2 cellular contexts compared by ENCODE assay signal in the genomic region with DNA sequence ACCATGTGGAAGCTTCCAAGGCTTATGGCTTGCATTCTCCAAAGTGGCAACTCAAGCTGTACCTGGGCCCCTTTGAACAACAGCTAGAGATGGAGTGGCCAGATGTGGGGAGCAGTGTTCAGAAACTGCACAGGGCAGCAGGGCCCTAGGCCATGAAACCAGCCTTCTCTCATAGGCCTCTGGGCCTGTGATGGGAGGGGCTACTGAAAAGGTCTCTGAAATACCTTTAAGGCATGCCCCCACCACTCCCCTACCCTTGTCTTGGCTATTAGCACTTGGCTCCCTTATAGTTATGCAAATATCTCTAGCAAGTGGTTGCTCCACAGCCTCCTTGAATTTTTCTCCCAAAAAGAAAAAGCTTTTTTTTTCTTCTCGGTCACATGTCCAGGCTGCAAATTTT.
TF ChIP-seq lines count a peak whose summit lies in the region.

No MANE protein-coding gene starts in this region.

TF ChIP-seq in GM23338, 12 proteins besides CTCF, POLR2A, EP300 and RAD21 (continues in another document):
- TF ChIP-seq, protein P1, sequence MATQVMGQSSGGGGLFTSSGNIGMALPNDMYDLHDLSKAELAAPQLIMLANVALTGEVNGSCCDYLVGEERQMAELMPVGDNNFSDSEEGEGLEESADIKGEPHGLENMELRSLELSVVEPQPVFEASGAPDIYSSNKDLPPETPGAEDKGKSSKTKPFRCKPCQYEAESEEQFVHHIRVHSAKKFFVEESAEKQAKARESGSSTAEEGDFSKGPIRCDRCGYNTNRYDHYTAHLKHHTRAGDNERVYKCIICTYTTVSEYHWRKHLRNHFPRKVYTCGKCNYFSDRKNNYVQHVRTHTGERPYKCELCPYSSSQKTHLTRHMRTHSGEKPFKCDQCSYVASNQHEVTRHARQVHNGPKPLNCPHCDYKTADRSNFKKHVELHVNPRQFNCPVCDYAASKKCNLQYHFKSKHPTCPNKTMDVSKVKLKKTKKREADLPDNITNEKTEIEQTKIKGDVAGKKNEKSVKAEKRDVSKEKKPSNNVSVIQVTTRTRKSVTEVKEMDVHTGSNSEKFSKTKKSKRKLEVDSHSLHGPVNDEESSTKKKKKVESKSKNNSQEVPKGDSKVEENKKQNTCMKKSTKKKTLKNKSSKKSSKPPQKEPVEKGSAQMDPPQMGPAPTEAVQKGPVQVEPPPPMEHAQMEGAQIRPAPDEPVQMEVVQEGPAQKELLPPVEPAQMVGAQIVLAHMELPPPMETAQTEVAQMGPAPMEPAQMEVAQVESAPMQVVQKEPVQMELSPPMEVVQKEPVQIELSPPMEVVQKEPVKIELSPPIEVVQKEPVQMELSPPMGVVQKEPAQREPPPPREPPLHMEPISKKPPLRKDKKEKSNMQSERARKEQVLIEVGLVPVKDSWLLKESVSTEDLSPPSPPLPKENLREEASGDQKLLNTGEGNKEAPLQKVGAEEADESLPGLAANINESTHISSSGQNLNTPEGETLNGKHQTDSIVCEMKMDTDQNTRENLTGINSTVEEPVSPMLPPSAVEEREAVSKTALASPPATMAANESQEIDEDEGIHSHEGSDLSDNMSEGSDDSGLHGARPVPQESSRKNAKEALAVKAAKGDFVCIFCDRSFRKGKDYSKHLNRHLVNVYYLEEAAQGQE (IDR thresholded peaks at IDR 0.05; ENCODE audit: unreplicated experiment) = no peak
- TF ChIP-seq ZNF114 (CRISPR knock-in tag; IDR thresholded peaks at IDR 0.05) = no peak
- no peak for TF ChIP-seq JUNB (IDR thresholded peaks at IDR 0.05; ENCODE audit: unreplicated experiment)
- no peak for TF ChIP-seq EZH2 (IDR thresholded peaks at IDR 0.05; ENCODE audit: low read depth, unreplicated experiment)
- TF ChIP-seq, protein P2, sequence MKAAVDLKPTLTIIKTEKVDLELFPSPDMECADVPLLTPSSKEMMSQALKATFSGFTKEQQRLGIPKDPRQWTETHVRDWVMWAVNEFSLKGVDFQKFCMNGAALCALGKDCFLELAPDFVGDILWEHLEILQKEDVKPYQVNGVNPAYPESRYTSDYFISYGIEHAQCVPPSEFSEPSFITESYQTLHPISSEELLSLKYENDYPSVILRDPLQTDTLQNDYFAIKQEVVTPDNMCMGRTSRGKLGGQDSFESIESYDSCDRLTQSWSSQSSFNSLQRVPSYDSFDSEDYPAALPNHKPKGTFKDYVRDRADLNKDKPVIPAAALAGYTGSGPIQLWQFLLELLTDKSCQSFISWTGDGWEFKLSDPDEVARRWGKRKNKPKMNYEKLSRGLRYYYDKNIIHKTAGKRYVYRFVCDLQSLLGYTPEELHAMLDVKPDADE (IDR thresholded peaks at IDR 0.05) = no peak
- TF ChIP-seq, protein P3, sequence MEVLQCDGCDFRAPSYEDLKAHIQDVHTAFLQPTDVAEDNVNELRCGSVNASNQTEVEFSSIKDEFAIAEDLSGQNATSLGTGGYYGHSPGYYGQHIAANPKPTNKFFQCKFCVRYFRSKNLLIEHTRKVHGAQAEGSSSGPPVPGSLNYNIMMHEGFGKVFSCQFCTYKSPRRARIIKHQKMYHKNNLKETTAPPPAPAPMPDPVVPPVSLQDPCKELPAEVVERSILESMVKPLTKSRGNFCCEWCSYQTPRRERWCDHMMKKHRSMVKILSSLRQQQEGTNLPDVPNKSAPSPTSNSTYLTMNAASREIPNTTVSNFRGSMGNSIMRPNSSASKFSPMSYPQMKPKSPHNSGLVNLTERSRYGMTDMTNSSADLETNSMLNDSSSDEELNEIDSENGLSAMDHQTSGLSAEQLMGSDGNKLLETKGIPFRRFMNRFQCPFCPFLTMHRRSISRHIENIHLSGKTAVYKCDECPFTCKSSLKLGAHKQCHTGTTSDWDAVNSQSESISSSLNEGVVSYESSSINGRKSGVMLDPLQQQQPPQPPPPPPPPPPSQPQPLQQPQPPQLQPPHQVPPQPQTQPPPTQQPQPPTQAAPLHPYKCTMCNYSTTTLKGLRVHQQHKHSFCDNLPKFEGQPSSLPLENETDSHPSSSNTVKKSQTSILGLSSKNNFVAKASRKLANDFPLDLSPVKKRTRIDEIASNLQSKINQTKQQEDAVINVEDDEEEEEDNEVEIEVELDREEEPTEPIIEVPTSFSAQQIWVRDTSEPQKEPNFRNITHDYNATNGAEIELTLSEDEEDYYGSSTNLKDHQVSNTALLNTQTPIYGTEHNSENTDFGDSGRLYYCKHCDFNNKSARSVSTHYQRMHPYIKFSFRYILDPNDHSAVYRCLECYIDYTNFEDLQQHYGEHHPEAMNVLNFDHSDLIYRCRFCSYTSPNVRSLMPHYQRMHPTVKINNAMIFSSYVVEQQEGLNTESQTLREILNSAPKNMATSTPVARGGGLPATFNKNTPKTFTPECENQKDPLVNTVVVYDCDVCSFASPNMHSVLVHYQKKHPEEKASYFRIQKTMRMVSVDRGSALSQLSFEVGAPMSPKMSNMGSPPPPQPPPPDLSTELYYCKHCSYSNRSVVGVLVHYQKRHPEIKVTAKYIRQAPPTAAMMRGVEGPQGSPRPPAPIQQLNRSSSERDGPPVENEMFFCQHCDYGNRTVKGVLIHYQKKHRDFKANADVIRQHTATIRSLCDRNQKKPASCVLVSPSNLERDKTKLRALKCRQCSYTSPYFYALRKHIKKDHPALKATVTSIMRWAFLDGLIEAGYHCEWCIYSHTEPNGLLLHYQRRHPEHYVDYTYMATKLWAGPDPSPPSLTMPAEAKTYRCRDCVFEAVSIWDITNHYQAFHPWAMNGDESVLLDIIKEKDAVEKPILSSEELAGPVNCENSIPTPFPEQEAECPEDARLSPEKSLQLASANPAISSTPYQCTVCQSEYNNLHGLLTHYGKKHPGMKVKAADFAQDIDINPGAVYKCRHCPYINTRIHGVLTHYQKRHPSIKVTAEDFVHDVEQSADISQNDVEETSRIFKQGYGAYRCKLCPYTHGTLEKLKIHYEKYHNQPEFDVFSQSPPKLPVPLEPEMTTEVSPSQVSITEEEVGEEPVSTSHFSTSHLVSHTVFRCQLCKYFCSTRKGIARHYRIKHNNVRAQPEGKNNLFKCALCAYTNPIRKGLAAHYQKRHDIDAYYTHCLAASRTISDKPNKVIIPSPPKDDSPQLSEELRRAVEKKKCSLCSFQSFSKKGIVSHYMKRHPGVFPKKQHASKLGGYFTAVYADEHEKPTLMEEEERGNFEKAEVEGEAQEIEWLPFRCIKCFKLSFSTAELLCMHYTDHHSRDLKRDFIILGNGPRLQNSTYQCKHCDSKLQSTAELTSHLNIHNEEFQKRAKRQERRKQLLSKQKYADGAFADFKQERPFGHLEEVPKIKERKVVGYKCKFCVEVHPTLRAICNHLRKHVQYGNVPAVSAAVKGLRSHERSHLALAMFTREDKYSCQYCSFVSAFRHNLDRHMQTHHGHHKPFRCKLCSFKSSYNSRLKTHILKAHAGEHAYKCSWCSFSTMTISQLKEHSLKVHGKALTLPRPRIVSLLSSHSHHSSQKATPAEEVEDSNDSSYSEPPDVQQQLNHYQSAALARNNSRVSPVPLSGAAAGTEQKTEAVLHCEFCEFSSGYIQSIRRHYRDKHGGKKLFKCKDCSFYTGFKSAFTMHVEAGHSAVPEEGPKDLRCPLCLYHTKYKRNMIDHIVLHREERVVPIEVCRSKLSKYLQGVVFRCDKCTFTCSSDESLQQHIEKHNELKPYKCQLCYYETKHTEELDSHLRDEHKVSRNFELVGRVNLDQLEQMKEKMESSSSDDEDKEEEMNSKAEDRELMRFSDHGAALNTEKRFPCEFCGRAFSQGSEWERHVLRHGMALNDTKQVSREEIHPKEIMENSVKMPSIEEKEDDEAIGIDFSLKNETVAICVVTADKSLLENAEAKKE (CRISPR knock-in tag; IDR thresholded peaks at IDR 0.05) = no peak
- no peak for TF ChIP-seq STAT1 (IDR thresholded peaks at IDR 0.05; ENCODE audit: unreplicated experiment)
- TF ChIP-seq ZNF331 (CRISPR knock-in tag; IDR thresholded peaks at IDR 0.05; ENCODE audit: low read depth) = no peak
- no peak for TF ChIP-seq EZH2phosphoT487 (IDR thresholded peaks at IDR 0.05; ENCODE audit: unreplicated experiment)
- TF ChIP-seq NANOG (IDR thresholded peaks at IDR 0.05; ENCODE audit: borderline replicate concordance) = no peak

TF ChIP-seq in H1, 55 proteins besides CTCF, POLR2A, EP300 and RAD21:
- TF ChIP-seq SP4 (IDR thresholded peaks at IDR 0.05; ENCODE audit: low read length) = no peak
- TF ChIP-seq CREB1 (IDR thresholded peaks at IDR 0.05) = no peak
- TF ChIP-seq SIRT6 (IDR thresholded peaks at IDR 0.05; ENCODE audit: low read length) = no peak
- TF ChIP-seq, protein P4, sequence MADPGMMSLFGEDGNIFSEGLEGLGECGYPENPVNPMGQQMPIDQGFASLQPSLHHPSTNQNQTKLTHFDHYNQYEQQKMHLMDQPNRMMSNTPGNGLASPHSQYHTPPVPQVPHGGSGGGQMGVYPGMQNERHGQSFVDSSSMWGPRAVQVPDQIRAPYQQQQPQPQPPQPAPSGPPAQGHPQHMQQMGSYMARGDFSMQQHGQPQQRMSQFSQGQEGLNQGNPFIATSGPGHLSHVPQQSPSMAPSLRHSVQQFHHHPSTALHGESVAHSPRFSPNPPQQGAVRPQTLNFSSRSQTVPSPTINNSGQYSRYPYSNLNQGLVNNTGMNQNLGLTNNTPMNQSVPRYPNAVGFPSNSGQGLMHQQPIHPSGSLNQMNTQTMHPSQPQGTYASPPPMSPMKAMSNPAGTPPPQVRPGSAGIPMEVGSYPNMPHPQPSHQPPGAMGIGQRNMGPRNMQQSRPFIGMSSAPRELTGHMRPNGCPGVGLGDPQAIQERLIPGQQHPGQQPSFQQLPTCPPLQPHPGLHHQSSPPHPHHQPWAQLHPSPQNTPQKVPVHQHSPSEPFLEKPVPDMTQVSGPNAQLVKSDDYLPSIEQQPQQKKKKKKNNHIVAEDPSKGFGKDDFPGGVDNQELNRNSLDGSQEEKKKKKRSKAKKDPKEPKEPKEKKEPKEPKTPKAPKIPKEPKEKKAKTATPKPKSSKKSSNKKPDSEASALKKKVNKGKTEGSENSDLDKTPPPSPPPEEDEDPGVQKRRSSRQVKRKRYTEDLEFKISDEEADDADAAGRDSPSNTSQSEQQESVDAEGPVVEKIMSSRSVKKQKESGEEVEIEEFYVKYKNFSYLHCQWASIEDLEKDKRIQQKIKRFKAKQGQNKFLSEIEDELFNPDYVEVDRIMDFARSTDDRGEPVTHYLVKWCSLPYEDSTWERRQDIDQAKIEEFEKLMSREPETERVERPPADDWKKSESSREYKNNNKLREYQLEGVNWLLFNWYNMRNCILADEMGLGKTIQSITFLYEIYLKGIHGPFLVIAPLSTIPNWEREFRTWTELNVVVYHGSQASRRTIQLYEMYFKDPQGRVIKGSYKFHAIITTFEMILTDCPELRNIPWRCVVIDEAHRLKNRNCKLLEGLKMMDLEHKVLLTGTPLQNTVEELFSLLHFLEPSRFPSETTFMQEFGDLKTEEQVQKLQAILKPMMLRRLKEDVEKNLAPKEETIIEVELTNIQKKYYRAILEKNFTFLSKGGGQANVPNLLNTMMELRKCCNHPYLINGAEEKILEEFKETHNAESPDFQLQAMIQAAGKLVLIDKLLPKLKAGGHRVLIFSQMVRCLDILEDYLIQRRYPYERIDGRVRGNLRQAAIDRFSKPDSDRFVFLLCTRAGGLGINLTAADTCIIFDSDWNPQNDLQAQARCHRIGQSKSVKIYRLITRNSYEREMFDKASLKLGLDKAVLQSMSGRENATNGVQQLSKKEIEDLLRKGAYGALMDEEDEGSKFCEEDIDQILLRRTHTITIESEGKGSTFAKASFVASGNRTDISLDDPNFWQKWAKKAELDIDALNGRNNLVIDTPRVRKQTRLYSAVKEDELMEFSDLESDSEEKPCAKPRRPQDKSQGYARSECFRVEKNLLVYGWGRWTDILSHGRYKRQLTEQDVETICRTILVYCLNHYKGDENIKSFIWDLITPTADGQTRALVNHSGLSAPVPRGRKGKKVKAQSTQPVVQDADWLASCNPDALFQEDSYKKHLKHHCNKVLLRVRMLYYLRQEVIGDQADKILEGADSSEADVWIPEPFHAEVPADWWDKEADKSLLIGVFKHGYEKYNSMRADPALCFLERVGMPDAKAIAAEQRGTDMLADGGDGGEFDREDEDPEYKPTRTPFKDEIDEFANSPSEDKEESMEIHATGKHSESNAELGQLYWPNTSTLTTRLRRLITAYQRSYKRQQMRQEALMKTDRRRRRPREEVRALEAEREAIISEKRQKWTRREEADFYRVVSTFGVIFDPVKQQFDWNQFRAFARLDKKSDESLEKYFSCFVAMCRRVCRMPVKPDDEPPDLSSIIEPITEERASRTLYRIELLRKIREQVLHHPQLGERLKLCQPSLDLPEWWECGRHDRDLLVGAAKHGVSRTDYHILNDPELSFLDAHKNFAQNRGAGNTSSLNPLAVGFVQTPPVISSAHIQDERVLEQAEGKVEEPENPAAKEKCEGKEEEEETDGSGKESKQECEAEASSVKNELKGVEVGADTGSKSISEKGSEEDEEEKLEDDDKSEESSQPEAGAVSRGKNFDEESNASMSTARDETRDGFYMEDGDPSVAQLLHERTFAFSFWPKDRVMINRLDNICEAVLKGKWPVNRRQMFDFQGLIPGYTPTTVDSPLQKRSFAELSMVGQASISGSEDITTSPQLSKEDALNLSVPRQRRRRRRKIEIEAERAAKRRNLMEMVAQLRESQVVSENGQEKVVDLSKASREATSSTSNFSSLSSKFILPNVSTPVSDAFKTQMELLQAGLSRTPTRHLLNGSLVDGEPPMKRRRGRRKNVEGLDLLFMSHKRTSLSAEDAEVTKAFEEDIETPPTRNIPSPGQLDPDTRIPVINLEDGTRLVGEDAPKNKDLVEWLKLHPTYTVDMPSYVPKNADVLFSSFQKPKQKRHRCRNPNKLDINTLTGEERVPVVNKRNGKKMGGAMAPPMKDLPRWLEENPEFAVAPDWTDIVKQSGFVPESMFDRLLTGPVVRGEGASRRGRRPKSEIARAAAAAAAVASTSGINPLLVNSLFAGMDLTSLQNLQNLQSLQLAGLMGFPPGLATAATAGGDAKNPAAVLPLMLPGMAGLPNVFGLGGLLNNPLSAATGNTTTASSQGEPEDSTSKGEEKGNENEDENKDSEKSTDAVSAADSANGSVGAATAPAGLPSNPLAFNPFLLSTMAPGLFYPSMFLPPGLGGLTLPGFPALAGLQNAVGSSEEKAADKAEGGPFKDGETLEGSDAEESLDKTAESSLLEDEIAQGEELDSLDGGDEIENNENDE (IDR thresholded peaks at IDR 0.05; ENCODE audit: insufficient replicate concordance, low read length) = no peak
- TF ChIP-seq BCL11A (IDR thresholded peaks at IDR 0.05; ENCODE audit: low read depth in 2 of 2, low read length in 2 of 2) = no peak
- TF ChIP-seq, protein P5, sequence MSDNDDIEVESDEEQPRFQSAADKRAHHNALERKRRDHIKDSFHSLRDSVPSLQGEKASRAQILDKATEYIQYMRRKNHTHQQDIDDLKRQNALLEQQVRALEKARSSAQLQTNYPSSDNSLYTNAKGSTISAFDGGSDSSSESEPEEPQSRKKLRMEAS (IDR thresholded peaks at IDR 0.05) = no peak
- TF ChIP-seq BRCA1 (IDR thresholded peaks at IDR 0.05; ENCODE audit: low read depth, low read length) = no peak
- TF ChIP-seq MAFK (IDR thresholded peaks at IDR 0.05; ENCODE audit: low read depth, low read length) = no peak
- TF ChIP-seq KDM1A (IDR thresholded peaks at IDR 0.05; ENCODE audit: borderline replicate concordance, low read length) = no peak
- TF ChIP-seq, protein P6, sequence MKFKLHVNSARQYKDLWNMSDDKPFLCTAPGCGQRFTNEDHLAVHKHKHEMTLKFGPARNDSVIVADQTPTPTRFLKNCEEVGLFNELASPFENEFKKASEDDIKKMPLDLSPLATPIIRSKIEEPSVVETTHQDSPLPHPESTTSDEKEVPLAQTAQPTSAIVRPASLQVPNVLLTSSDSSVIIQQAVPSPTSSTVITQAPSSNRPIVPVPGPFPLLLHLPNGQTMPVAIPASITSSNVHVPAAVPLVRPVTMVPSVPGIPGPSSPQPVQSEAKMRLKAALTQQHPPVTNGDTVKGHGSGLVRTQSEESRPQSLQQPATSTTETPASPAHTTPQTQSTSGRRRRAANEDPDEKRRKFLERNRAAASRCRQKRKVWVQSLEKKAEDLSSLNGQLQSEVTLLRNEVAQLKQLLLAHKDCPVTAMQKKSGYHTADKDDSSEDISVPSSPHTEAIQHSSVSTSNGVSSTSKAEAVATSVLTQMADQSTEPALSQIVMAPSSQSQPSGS (IDR thresholded peaks at IDR 0.05; ENCODE audit: low read length) = no peak
- TF ChIP-seq EGR1 (IDR thresholded peaks at IDR 0.05; ENCODE audit: borderline replicate concordance, low read depth, low read length) = no peak
- TF ChIP-seq CHD1 (IDR thresholded peaks at IDR 0.05; ENCODE audit: low read depth, low read length) = no peak
- TF ChIP-seq EZH2 (IDR thresholded peaks at IDR 0.05; ENCODE audit: low read depth, low read length, severe bottlenecking) = no peak
- TF ChIP-seq RBBP5 (IDR thresholded peaks at IDR 0.05; ENCODE audit: borderline replicate concordance, low read depth, low read length) = no peak
- no peak for TF ChIP-seq SP2 (IDR thresholded peaks at IDR 0.05; ENCODE audit: low read length)
- TF ChIP-seq POLR2AphosphoS5 (IDR thresholded peaks at IDR 0.05; ENCODE audit: low read depth, low read length) = no peak
